In the genomic region with DNA sequence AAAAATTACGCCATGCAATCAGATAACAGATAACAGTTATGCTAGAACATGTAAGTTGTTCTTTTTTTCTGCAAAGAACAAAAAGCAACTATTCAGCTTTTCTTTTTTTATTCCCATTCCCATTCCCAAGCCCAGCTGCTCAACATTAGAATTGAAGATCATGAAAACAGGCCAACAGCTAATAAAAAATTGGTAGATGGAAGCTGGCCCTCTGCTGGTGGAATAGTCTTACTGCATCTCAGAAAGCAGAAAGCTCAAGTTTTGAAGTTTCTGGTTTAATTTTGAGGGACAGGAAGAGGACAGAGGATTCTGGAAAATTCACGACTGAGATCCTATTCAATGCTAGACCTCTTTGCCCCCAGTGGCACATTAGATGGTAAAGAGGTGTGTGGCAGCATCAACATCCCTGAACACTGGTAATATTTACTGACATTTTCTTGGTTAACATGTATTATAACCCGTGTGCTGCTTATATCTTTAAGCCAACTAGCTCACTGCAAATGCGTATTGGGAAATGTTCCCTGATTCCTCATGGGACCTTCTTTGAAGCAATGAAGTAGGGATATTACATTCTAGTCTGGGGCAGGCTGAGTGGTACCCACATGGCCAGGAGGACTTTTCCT, we compare ENCODE assay signal across 7 cellular contexts.
A peak's percentile ranks its signal among the peaks of the same experiment; 100 is the strongest.
DNase-seq lines count a peak whose midpoint lies in the region; ATAC-seq lines count a peak whose summit lies in the region.

No MANE protein-coding gene starts in this region.

- peak; percentile 84 for DNase-seq in G401 (ENCODE audit: low spot score)
- peak; percentile 16 for DNase-seq in LHCN-M2 (ENCODE audit: low read depth)
- DNase-seq in amniotic epithelial cell (ENCODE audit: low read depth): peak; percentile 1
- DNase-seq in left kidney (ENCODE audit: low read depth, low spot score): peak; percentile 66
- DNase-seq in NCI-H1436 (lab: John Stamatoyannopoulos, UW): no peak

- in situ Hi-C loops in G401 (cut with HindIII; ENCODE audit: low sequenced_read_pairs): no loop called here

- ATAC-seq in HG03139 (IDR thresholded peaks at IDR 0.05; ENCODE audit: unreplicated experiment) (no peak), HG02852 (IDR thresholded peaks at IDR 0.05; ENCODE audit: unreplicated experiment) (no peak)
